Comparison of ENCODE assay signal across 1 cellular context in the genomic region with DNA sequence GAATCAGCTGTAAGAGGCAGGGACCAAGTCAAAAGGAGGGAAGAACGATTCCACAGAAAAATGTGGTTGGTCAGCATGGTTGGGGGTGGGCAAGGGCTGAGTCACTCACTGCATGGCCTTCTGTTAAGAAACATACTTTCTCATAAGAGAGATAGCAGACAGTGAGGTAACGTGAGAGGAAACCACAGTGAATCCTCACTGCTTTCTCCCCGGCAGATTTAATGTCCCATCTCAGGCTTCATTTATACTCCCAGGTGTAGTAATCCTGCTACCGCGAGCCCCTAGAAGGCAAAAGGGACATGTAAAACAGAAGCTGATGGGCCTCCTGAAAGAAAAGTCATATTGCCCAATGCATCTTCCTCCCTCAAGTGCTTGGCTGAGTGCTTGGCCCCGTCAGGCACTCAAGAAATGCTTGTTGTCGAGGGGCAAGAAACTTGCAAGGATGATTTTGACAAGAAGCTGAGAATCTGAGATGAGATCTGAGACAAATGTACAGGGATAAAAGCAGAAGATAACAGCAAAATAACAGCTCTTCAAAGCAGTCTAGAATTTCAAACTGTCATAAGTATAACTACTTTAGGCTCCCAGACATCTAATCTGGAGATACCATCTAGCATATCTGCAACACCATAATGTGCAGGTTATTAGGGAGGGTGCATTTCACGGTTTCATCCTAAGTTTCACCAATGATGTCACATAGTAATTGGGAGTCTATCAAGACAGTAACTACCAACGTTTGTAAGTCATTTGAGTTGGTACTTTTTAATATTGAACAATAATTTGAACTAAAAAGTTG.
TF ChIP-seq lines count a peak whose summit lies in the region.

No MANE protein-coding gene starts in this region.

TF ChIP-seq in H1, 55 proteins besides CTCF, POLR2A, EP300 and RAD21 (continued from another document):
- no peak for TF ChIP-seq CREB1 (IDR thresholded peaks at IDR 0.05)
- TF ChIP-seq BRCA1 (IDR thresholded peaks at IDR 0.05; ENCODE audit: low read depth, low read length) = no peak
- TF ChIP-seq CTBP2 (IDR thresholded peaks at IDR 0.05; ENCODE audit: borderline replicate concordance, insufficient read depth, insufficient read length, low read length) = no peak
- peak; percentile 68 for TF ChIP-seq BACH1 (IDR thresholded peaks at IDR 0.05; ENCODE audit: low read length)
- TF ChIP-seq SP4 (IDR thresholded peaks at IDR 0.05; ENCODE audit: low read length) = no peak
- no peak for TF ChIP-seq NRF1 (IDR thresholded peaks at IDR 0.05; ENCODE audit: low read depth, low read length)
